In the genomic region with DNA sequence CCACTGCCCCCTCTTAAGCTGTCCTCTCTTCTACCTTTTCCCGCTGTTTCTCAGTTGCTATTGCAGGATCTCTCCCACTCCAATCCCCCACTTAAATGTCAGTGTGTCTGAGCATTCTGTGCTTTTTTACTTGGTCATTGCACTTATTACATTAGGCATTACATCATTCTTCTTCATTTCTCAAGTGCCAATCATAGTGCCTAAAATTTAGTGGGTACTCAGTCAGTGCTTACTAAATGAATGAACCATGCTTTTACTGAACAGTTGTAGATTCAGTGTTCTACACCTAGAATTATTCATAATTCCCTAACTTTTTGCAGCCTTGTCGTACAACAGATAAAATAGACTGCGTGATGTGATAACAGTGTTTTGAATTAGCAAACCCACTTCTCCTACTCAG, we compare ENCODE assay signal across 27 cellular contexts. TPM values are rescaled to one million over a fixed set of nuclear protein-coding genes. Genes with fewer than 3 reads are reported as not detected.
DNase-seq lines count a peak whose midpoint lies in the region; ATAC-seq, FAIRE-seq and TF ChIP-seq lines count a peak whose summit lies in the region.
"Had no signal": no experiment of that assay in that cellular context is flagged by ENCODE, and none has a peak within 500 bp of the region (broad histone marks: within the 10 kb centered on the region; RNA-seq: fewer than 3 reads in every experiment).

No MANE protein-coding gene starts in this region.

- ATAC-seq in HepG2 (no peak), right lobe of liver (no peak), right cardiac atrium (no peak)
- ATAC-seq: Right ventricle myocardium inferior, T-cell had no signal

- no peak for TF ChIP-seq EP300 in HepG2 (IDR thresholded peaks at IDR 0.05; ENCODE audit: low read depth in 2 of 2, low read length in 2 of 2)
- TF ChIP-seq EP300 in HepG2 (CRISPR knock-in tag; IDR thresholded peaks at IDR 0.05; ENCODE audit: borderline replicate concordance), result no peak

- H3K27ac ChIP-seq in HepG2 (ENCODE audit: extremely low read length, insufficient read depth, low read length) (no peak overlapping the region), right lobe of liver (no peak overlapping the region), HEK293 (ENCODE audit: extremely low read depth, low read depth, low read length) (no peak overlapping the region), right cardiac atrium (ENCODE audit: low read length) (no peak overlapping the region)
- H3K27ac ChIP-seq: C4-2B, PC-9, SJCRH30 had no signal

- H4K20me1 ChIP-seq in HepG2 (ENCODE audit: insufficient read depth, low read length), result no peaks in the 10 kb centered on the region

- POLR2A ChIA-PET in HepG2 (lab: Yijun Ruan, JAX), result no interaction called here
- POLR2A ChIA-PET in HEK293 (lab: Yijun Ruan, JAX), result interaction anchor here (1.9 kb wide), 1 partner anchor 20 kb away, joined by 5 read pairs; a partner anchor contains a TSS

- peak overlapping the region; percentile 4 for H3K27ac Mint-ChIP-seq in neural crest cell (ENCODE audit: unreplicated experiment)
- H3K27ac Mint-ChIP-seq: CD8-positive, alpha-beta memory T cell; HFFc6; T-cell had no signal

- no peak overlapping the region for H3K4me3 Mint-ChIP-seq in neural crest cell
- H3K4me3 Mint-ChIP-seq: CD8-positive, alpha-beta memory T cell; HFFc6; T-cell had no signal

- no peaks in the 10 kb centered on the region for H3K27me3 ChIP-seq in HepG2 (ENCODE audit: control insufficient read depth in 1 of 2, insufficient read depth in 2 of 2, low read length in 2 of 2)
- H3K27me3 ChIP-seq in right lobe of liver, result no peaks in the 10 kb centered on the region
- H3K27me3 ChIP-seq in right cardiac atrium (ENCODE audit: control insufficient read depth, insufficient read depth), result no peaks in the 10 kb centered on the region

- DNase-seq in HepG2 (ENCODE audit: low spot score), result no peak
- no peak for DNase-seq in right lobe of liver
- DNase-seq in OCI-M1 (lab: John Stamatoyannopoulos, UW), result peak; percentile 46
- no peak for DNase-seq in neural crest cell (ENCODE audit: low read depth, low spot score)
- no peak for DNase-seq in activated CD4-positive, alpha-beta T cell treated with anti-CD3 and anti-CD28 coated beads for 48 hours
- no peak for DNase-seq in NCI-H446 treated with DMSO at 0.1 percent for 48 hours (lab: John Stamatoyannopoulos, UW)
- DNase-seq in right cardiac atrium, result no peak
- DNase-seq: CD8-positive, alpha-beta memory T cell; DMS79 treated with DMSO at 0.1 percent for 48 hours; H7; HFFc6; KG1; MM.1S; NCI-H1092 treated with DMSO at 0.1 percent for 48 hours; NCI-H1436; NCI-H187; NCI-H526 treated with DMSO at 0.1 percent for 48 hours; PC-9; SJCRH30; T-cell had no signal

- no peak overlapping the region for H2AFZ ChIP-seq in HepG2 (ENCODE audit: low read length)
- H2AFZ ChIP-seq: PC-9 had no signal

- TF ChIP-seq RAD21 in HepG2 (CRISPR knock-in tag; IDR thresholded peaks at IDR 0.05), result no peak

- CTCF ChIA-PET in HepG2 (lab: Yijun Ruan, JAX; ENCODE audit: low intra/inter-chr PET ratio, low total read pairs), result no interaction called here
- CTCF ChIA-PET in HEK293 (lab: Yijun Ruan, JAX), result no interaction called here

- TF ChIP-seq POLR2A in HepG2 (IDR thresholded peaks at IDR 0.05; ENCODE audit: insufficient read depth in 1 of 2, low read depth in 2 of 2, low read length in 2 of 2), result no peak
- TF ChIP-seq POLR2A in right lobe of liver (IDR thresholded peaks at IDR 0.05), result no peak

- peaks cover 33% of the 10 kb centered on the region for H3K4me1 ChIP-seq in HepG2 (ENCODE audit: insufficient read depth, low read length)
- no peaks in the 10 kb centered on the region for H3K4me1 ChIP-seq in right lobe of liver
- H3K4me1 ChIP-seq in HEK293 (ENCODE audit: control insufficient read depth, insufficient read depth, low read length), result no peaks in the 10 kb centered on the region
- H3K4me1 ChIP-seq in right cardiac atrium (ENCODE audit: control insufficient read depth, insufficient read depth, low read length), result no peaks in the 10 kb centered on the region
- H3K4me1 ChIP-seq: SJCRH30 had no signal

- no peak overlapping the region for H3K4me2 ChIP-seq in HepG2 (ENCODE audit: low read depth, low read length)
- H3K4me2 ChIP-seq: PC-9 had no signal

- intact Hi-C loops in HepG2 (cut with micrococcal nuclease; ENCODE audit: unreplicated experiment), result no loop called here
- intact Hi-C loops in right lobe of liver (cut with DNase I), result no loop called here
- intact Hi-C loops in right cardiac atrium (cut with DNase I), result no loop called here

- BruUV-seq in HepG2 (replicated peaks; lab: Mats Ljungman, UMichigan), result no TSS peak

- FAIRE-seq in HepG2 (lab: Jason Lieb, UNC), result no peak
- FAIRE-seq: HTR-8/SVneo had no signal

- H3K79me2 ChIP-seq in HepG2 (ENCODE audit: insufficient read depth, low read length), result no peaks in the 10 kb centered on the region

- H3K4me1 Mint-ChIP-seq in neural crest cell, result no peaks in the 10 kb centered on the region

- no peaks in the 10 kb centered on the region for H3K27me3 Mint-ChIP-seq in neural crest cell (ENCODE audit: low read depth)

- H3K36me3 Mint-ChIP-seq in neural crest cell (ENCODE audit: low read depth), result no peaks in the 10 kb centered on the region
- H3K36me3 Mint-ChIP-seq: T-cell had no signal

- no peak overlapping the region for H3K4me3 ChIP-seq in HepG2 (replicated peaks in 1 of 3; ENCODE audit: insufficient read depth in 1 of 3, low read depth in 2 of 3, low read length in 3 of 3)
- no peak overlapping the region for H3K4me3 ChIP-seq in right lobe of liver
- no peak overlapping the region for H3K4me3 ChIP-seq in HEK293 (ENCODE audit: low read depth, low read length)
- no peak overlapping the region for H3K4me3 ChIP-seq in right cardiac atrium (ENCODE audit: low read length)
- H3K4me3 ChIP-seq: PC-9, SJCRH30 had no signal

- H3K9me3 ChIP-seq in HepG2 (ENCODE audit: low read length), result no peaks in the 10 kb centered on the region
- H3K9me3 ChIP-seq in right lobe of liver, result no peaks in the 10 kb centered on the region
- H3K9me3 ChIP-seq in HEK293 (ENCODE audit: control insufficient read depth, insufficient read depth, low read depth, low read length), result no peaks in the 10 kb centered on the region
- H3K9me3 ChIP-seq in right cardiac atrium (ENCODE audit: control insufficient read depth, low read length), result no peaks in the 10 kb centered on the region
- H3K9me3 ChIP-seq: SJCRH30 had no signal

- no peak overlapping the region for H3K9ac ChIP-seq in HepG2 (ENCODE audit: insufficient read depth, low read depth, low read length)

- TF ChIP-seq CTCF in HepG2 (CRISPR knock-in tag; IDR thresholded peaks at IDR 0.05) (no peak), right lobe of liver (IDR thresholded peaks at IDR 0.05) (no peak), HEK293 (tag by site-specific recombination; IDR thresholded peaks at IDR 0.05) (no peak), neural crest cell (conservative IDR thresholded peaks at IDR 0.05) (no peak)

- H3K36me3 ChIP-seq in HepG2 (replicated peaks in 1 of 2; ENCODE audit: control insufficient read depth in 1 of 2, insufficient read depth in 2 of 2, low read length in 2 of 2) (no peaks in the 10 kb centered on the region), right lobe of liver (no peaks in the 10 kb centered on the region), HEK293 (ENCODE audit: control insufficient read depth in 2 of 2, insufficient read depth in 1 of 2, low read length in 2 of 2) (no peaks in the 10 kb centered on the region)
- H3K36me3 ChIP-seq: SJCRH30 had no signal

- in situ Hi-C loops in HepG2 (cut with HindIII; ENCODE audit: extremely low pct_ligation_motif_present, low pct_unique_long_range_greater_than_20kb), result no loop called here

- 92% methylated on average over 3 of the region's 3 CpGs for WGBS in HepG2 (ENCODE audit: low lambda C conversion rate)
- 92% methylated on average over 2 of the region's 3 CpGs for WGBS in right lobe of liver (ENCODE audit: insufficient coverage, low coverage, low lambda C conversion rate, missing lambda C conversion rate)
- 91% methylated on average over 3 of the region's 3 CpGs for WGBS in right cardiac atrium

- no peaks in the 10 kb centered on the region for H3K9me3 Mint-ChIP-seq in neural crest cell
- H3K9me3 Mint-ChIP-seq: CD8-positive, alpha-beta memory T cell; HFFc6; T-cell had no signal

RNA-seq across cellular contexts. Expression of a gene that starts 19.4 kb away (rescaled TPM):
- total RNA-seq in HepG2 (2016; rRNA removed; fragmentation: Illumina TruSeq; extraction: Trizol) (not detected in 2 replicates), right lobe of liver (10 to 100 TPM in 2 of 6 experiments, 1 to 10 TPM in 4; 2.7 to 18.4 (median 5.2) TPM), neural crest cell (5.6 and 5.9 TPM in 2 replicates), right cardiac atrium (1 to 10 TPM in 2 of 4 donors, under 1 TPM in 2; 0.39 to 1.2 (median 0.84) TPM)
- not detected in 2 replicates for total RNA-seq in HepG2 (2016; cell fraction: cytosol; rRNA removed; fragmentation: Illumina TruSeq; extraction: Trizol; ENCODE audit: low read depth)
- 0.35 TPM in 1 of 2 replicates, not detected in the other for total RNA-seq in HepG2 (2016; cell fraction: insoluble cytoplasmic fraction; rRNA removed; fragmentation: Illumina TruSeq; extraction: Trizol)
- total RNA-seq in HepG2 (2016; cell fraction: membrane; rRNA removed; fragmentation: Illumina TruSeq; extraction: Trizol), result not detected in 2 replicates
- total RNA-seq in HepG2 (2016; cell fraction: nucleus; rRNA removed; fragmentation: Illumina TruSeq; extraction: Trizol), result not detected in 2 replicates
- polyA plus RNA-seq in HepG2 (2011; rRNA removed) (0.69 and 1.1 TPM in 2 replicates), right cardiac atrium (0.91 TPM)
- polyA plus RNA-seq in HepG2 (2011; cell fraction: cytosol; rRNA removed), result 0.37 and 0.52 TPM in 2 replicates
- 5.8 and 7.5 TPM in 2 replicates for polyA plus RNA-seq in HepG2 (2011; cell fraction: nucleus; rRNA removed)
- 0.35 and 1.7 TPM in 2 replicates for polyA plus RNA-seq in HepG2 (2012)
- polyA plus RNA-seq in HepG2 (2016; cell fraction: cytosol; fragmentation: Illumina TruSeq; extraction: Trizol; ENCODE audit: low read depth), result not detected in 2 replicates
- polyA plus RNA-seq in HepG2 (2016; cell fraction: insoluble cytoplasmic fraction; fragmentation: Illumina TruSeq; extraction: Trizol; ENCODE audit: low read depth), result not detected in 2 replicates
- not detected in 2 replicates for polyA plus RNA-seq in HepG2 (2016; cell fraction: membrane; fragmentation: Illumina TruSeq; extraction: Trizol; ENCODE audit: low read depth)
- polyA plus RNA-seq in HepG2 (2016; cell fraction: nucleus; fragmentation: Illumina TruSeq; extraction: Trizol; ENCODE audit: insufficient read depth, low read depth), result not detected in 2 replicates
- 2.2 TPM in 1 of 2 replicates, not detected in the other for polyA minus RNA-seq in HepG2 (2011; rRNA and poly(A)+ RNA removed; ENCODE audit: low replicate concordance)
- polyA minus RNA-seq in HepG2 (2011; cell fraction: cytosol; rRNA and poly(A)+ RNA removed), result not detected in 2 replicates
- 1.7 TPM in 1 of 2 replicates, not detected in the other for polyA minus RNA-seq in HepG2 (2011; cell fraction: nucleus; rRNA and poly(A)+ RNA removed)
- total RNA-seq: RPMI7951, SJCRH30 had no signal

RNA-seq across cellular contexts. Expression of a gene that starts 19.6 kb away (rescaled TPM):
- 12.6 and 13.8 TPM in 2 replicates for total RNA-seq in HepG2 (2016; rRNA removed; fragmentation: Illumina TruSeq; extraction: Trizol)
- 9.7 and 10.8 TPM in 2 replicates for total RNA-seq in HepG2 (2016; cell fraction: cytosol; rRNA removed; fragmentation: Illumina TruSeq; extraction: Trizol; ENCODE audit: low read depth)
- total RNA-seq in HepG2 (2016; cell fraction: insoluble cytoplasmic fraction; rRNA removed; fragmentation: Illumina TruSeq; extraction: Trizol), result 11.0 and 12.5 TPM in 2 replicates
- total RNA-seq in HepG2 (2016; cell fraction: membrane; rRNA removed; fragmentation: Illumina TruSeq; extraction: Trizol), result 11.8 and 17.4 TPM in 2 replicates
- 5.8 and 7.3 TPM in 2 replicates for total RNA-seq in HepG2 (2016; cell fraction: nucleus; rRNA removed; fragmentation: Illumina TruSeq; extraction: Trizol)
- 20.2 and 22.3 TPM in 2 replicates for polyA plus RNA-seq in HepG2 (2011; rRNA removed)
- polyA plus RNA-seq in HepG2 (2011; cell fraction: cytosol; rRNA removed), result 23.3 and 31.3 TPM in 2 replicates
- polyA plus RNA-seq in HepG2 (2011; cell fraction: nucleus; rRNA removed), result 16.1 and 17.2 TPM in 2 replicates
- polyA plus RNA-seq in HepG2 (2012), result 14.0 and 14.1 TPM in 2 replicates
- 17.0 and 20.1 TPM in 2 replicates for polyA plus RNA-seq in HepG2 (2016; cell fraction: cytosol; fragmentation: Illumina TruSeq; extraction: Trizol; ENCODE audit: low read depth)
- polyA plus RNA-seq in HepG2 (2016; cell fraction: insoluble cytoplasmic fraction; fragmentation: Illumina TruSeq; extraction: Trizol; ENCODE audit: low read depth), result 14.9 and 21.4 TPM in 2 replicates
- polyA plus RNA-seq in HepG2 (2016; cell fraction: membrane; fragmentation: Illumina TruSeq; extraction: Trizol; ENCODE audit: low read depth), result 17.6 and 20.4 TPM in 2 replicates
- 14.6 and 19.8 TPM in 2 replicates for polyA plus RNA-seq in HepG2 (2016; cell fraction: nucleus; fragmentation: Illumina TruSeq; extraction: Trizol; ENCODE audit: insufficient read depth, low read depth)
- 19.3 and 62.1 TPM in 2 replicates for polyA minus RNA-seq in HepG2 (2011; rRNA and poly(A)+ RNA removed; ENCODE audit: low replicate concordance)
- 18.5 and 20.3 TPM in 2 replicates for polyA minus RNA-seq in HepG2 (2011; cell fraction: cytosol; rRNA and poly(A)+ RNA removed)
- 5.9 and 6.3 TPM in 2 replicates for polyA minus RNA-seq in HepG2 (2011; cell fraction: nucleus; rRNA and poly(A)+ RNA removed)
- 10 to 100 TPM; 15.8 to 31.0 (median 24.5) TPM for total RNA-seq in right lobe of liver
- 14.1 and 15.7 TPM in 2 replicates for total RNA-seq in neural crest cell
- 10 to 100 TPM; 12.0 to 16.8 (median 13.1) TPM for total RNA-seq in right cardiac atrium
- polyA plus RNA-seq in right cardiac atrium, result 13.3 TPM

RNA-seq across cellular contexts. Expression of a gene that starts 37.1 kb away (rescaled TPM):
- total RNA-seq in HepG2 (2016; rRNA removed; fragmentation: Illumina TruSeq; extraction: Trizol), result 165 TPM in 1 of 2 replicates, not detected in the other
- 252 and 278 TPM in 2 replicates for total RNA-seq in HepG2 (2016; cell fraction: cytosol; rRNA removed; fragmentation: Illumina TruSeq; extraction: Trizol; ENCODE audit: low read depth)
- total RNA-seq in HepG2 (2016; cell fraction: insoluble cytoplasmic fraction; rRNA removed; fragmentation: Illumina TruSeq; extraction: Trizol), result 103 and 268 TPM in 2 replicates
- total RNA-seq in HepG2 (2016; cell fraction: membrane; rRNA removed; fragmentation: Illumina TruSeq; extraction: Trizol), result 148 TPM in 1 of 2 replicates, not detected in the other
- total RNA-seq in HepG2 (2016; cell fraction: nucleus; rRNA removed; fragmentation: Illumina TruSeq; extraction: Trizol), result 2,234 and 2,499 TPM in 2 replicates
- not detected in 2 replicates for polyA plus RNA-seq in HepG2 (2011; rRNA removed)
- polyA plus RNA-seq in HepG2 (2011; cell fraction: cytosol; rRNA removed), result not detected in 2 replicates
- polyA plus RNA-seq in HepG2 (2011; cell fraction: nucleus; rRNA removed), result under 0.01 TPM in 1 of 2 replicates, not detected in the other
- polyA plus RNA-seq in HepG2 (2012), result not detected in 2 replicates
- polyA plus RNA-seq in HepG2 (2016; cell fraction: cytosol; fragmentation: Illumina TruSeq; extraction: Trizol; ENCODE audit: low read depth), result not detected in 2 replicates
- not detected in 2 replicates for polyA plus RNA-seq in HepG2 (2016; cell fraction: insoluble cytoplasmic fraction; fragmentation: Illumina TruSeq; extraction: Trizol; ENCODE audit: low read depth)
- not detected in 2 replicates for polyA plus RNA-seq in HepG2 (2016; cell fraction: membrane; fragmentation: Illumina TruSeq; extraction: Trizol; ENCODE audit: low read depth)
- polyA plus RNA-seq in HepG2 (2016; cell fraction: nucleus; fragmentation: Illumina TruSeq; extraction: Trizol; ENCODE audit: insufficient read depth, low read depth), result not detected in 2 replicates
- polyA minus RNA-seq in HepG2 (2011; rRNA and poly(A)+ RNA removed; ENCODE audit: low replicate concordance), result under 0.01 TPM in 2 replicates
- 1,580 and 1,780 TPM in 2 replicates for polyA minus RNA-seq in HepG2 (2011; cell fraction: cytosol; rRNA and poly(A)+ RNA removed)
- polyA minus RNA-seq in HepG2 (2011; cell fraction: nucleus; rRNA and poly(A)+ RNA removed), result under 0.01 TPM in 2 replicates
- not detected for total RNA-seq in right lobe of liver
- not detected in 2 replicates for total RNA-seq in neural crest cell
- total RNA-seq in right cardiac atrium, result not detected
- polyA plus RNA-seq in right cardiac atrium, result not detected
- total RNA-seq: A673; CD8-positive, alpha-beta memory T cell; H7; HFFc6; NCI-H460; PC-9; Right ventricle myocardium inferior; RPMI7951; SJCRH30 had no signal
- polyA plus RNA-seq: CD8-positive, alpha-beta memory T cell had no signal

RNA-seq across cellular contexts. Expression of a gene that starts 45.7 kb away (rescaled TPM):
- total RNA-seq in HepG2 (2016; rRNA removed; fragmentation: Illumina TruSeq; extraction: Trizol) (53.7 and 72.9 TPM in 2 replicates), right lobe of liver (1 to 10 TPM in 2 of 6 experiments, under 1 TPM in 3, not detected in 1; 0.22 to 1.4 (median 0.37) TPM), neural crest cell (88.7 and 92.7 TPM in 2 replicates), right cardiac atrium (1 to 10 TPM in 3 of 4 donors, under 1 TPM in 1; 0.39 to 2.5 (median 1.6) TPM)
- 9.7 and 10.2 TPM in 2 replicates for total RNA-seq in HepG2 (2016; cell fraction: cytosol; rRNA removed; fragmentation: Illumina TruSeq; extraction: Trizol; ENCODE audit: low read depth)
- 54.6 and 71.7 TPM in 2 replicates for total RNA-seq in HepG2 (2016; cell fraction: insoluble cytoplasmic fraction; rRNA removed; fragmentation: Illumina TruSeq; extraction: Trizol)
- total RNA-seq in HepG2 (2016; cell fraction: membrane; rRNA removed; fragmentation: Illumina TruSeq; extraction: Trizol), result 15.0 and 17.3 TPM in 2 replicates
- total RNA-seq in HepG2 (2016; cell fraction: nucleus; rRNA removed; fragmentation: Illumina TruSeq; extraction: Trizol), result 38.6 and 44.7 TPM in 2 replicates
- polyA plus RNA-seq in HepG2 (2011; rRNA removed) (18.7 and 29.7 TPM in 2 replicates), right cardiac atrium (0.66 TPM)
- 19.6 and 27.5 TPM in 2 replicates for polyA plus RNA-seq in HepG2 (2011; cell fraction: cytosol; rRNA removed)
- polyA plus RNA-seq in HepG2 (2011; cell fraction: nucleus; rRNA removed), result 24.9 and 38.1 TPM in 2 replicates
- polyA plus RNA-seq in HepG2 (2012), result 10.5 and 22.4 TPM in 2 replicates
- 4.1 and 4.3 TPM in 2 replicates for polyA plus RNA-seq in HepG2 (2016; cell fraction: cytosol; fragmentation: Illumina TruSeq; extraction: Trizol; ENCODE audit: low read depth)
- polyA plus RNA-seq in HepG2 (2016; cell fraction: insoluble cytoplasmic fraction; fragmentation: Illumina TruSeq; extraction: Trizol; ENCODE audit: low read depth), result 53.4 and 53.6 TPM in 2 replicates
- polyA plus RNA-seq in HepG2 (2016; cell fraction: membrane; fragmentation: Illumina TruSeq; extraction: Trizol; ENCODE audit: low read depth), result 7.5 and 8.7 TPM in 2 replicates
- polyA plus RNA-seq in HepG2 (2016; cell fraction: nucleus; fragmentation: Illumina TruSeq; extraction: Trizol; ENCODE audit: insufficient read depth, low read depth), result 60.0 and 62.0 TPM in 2 replicates
- 31.3 and 83.4 TPM in 2 replicates for polyA minus RNA-seq in HepG2 (2011; rRNA and poly(A)+ RNA removed; ENCODE audit: low replicate concordance)
- polyA minus RNA-seq in HepG2 (2011; cell fraction: cytosol; rRNA and poly(A)+ RNA removed), result 16.1 and 23.2 TPM in 2 replicates
- 17.5 and 27.9 TPM in 2 replicates for polyA minus RNA-seq in HepG2 (2011; cell fraction: nucleus; rRNA and poly(A)+ RNA removed)
